ENCODE assay signal across 9 cellular contexts in genomic region chr1:111736548-111737215, GRCh38. TPM values are rescaled to one million over a fixed set of nuclear protein-coding genes. Genes with fewer than 3 reads are reported as not detected.
A peak's percentile ranks its signal among the peaks of the same experiment; 100 is the strongest.
DNase-seq lines count a peak whose midpoint lies in the region; ATAC-seq and TF ChIP-seq lines count a peak whose summit lies in the region.
"Had no signal": no experiment of that assay in that cellular context is flagged by ENCODE, and none has a peak within 500 bp of the region (broad histone marks: within the 10 kb centered on the region; RNA-seq: fewer than 3 reads in every experiment).

No MANE protein-coding gene starts in this region.

- H3K4me1 Mint-ChIP-seq in stimulated activated memory B cell treated with anti-CD40 and anti-IgM and Interleukin-4, amounts not matched to agents 10 μg/mL and 1 μg/mL and 100 μg/mL, for 72 hours, result peaks cover 37% of the 10 kb centered on the region

- ATAC-seq in stimulated activated memory B cell treated with anti-CD40 and anti-IgM and Interleukin-4, amounts not matched to agents 10 μg/mL and 1 μg/mL and 100 μg/mL, for 72 hours, result no peak
- no peak for ATAC-seq in GM21423 (IDR thresholded peaks at IDR 0.05; ENCODE audit: unreplicated experiment)

- CTCF ChIA-PET in AG04450 (lab: Charles Lee), result interaction anchor here (0.6 to 10.1 kb wide), 8 partner anchors 11 to 514 kb away, joined by 3 to 80 read pairs (median 7); no protein-coding TSS in a partner anchor

- DNase-seq in AG04450 (ENCODE audit: low read depth, low spot score), result no peak
- peak; percentile 73 for DNase-seq in M059J (ENCODE audit: low read depth)
- DNase-seq in dermis blood vessel endothelial cell, result peak; percentile 74
- peak; percentile 83 for DNase-seq in midbrain (lab: John Stamatoyannopoulos, UW)
- no peak for DNase-seq in cortex of kidney (lab: John Stamatoyannopoulos, UW)
- no peak for DNase-seq in NCI-H226

- peak overlapping the region; percentile 39 for H3K27ac ChIP-seq in AG04450 (ENCODE audit: low read depth, low read length)
- H3K27ac ChIP-seq: VCaP had no signal

- H3K27ac Mint-ChIP-seq in stimulated activated memory B cell treated with anti-CD40 and anti-IgM and Interleukin-4, amounts not matched to agents 10 μg/mL and 1 μg/mL and 100 μg/mL, for 72 hours, result no peak overlapping the region

- peaks cover 20% of the 10 kb centered on the region for H3K27me3 Mint-ChIP-seq in stimulated activated memory B cell treated with anti-CD40 and anti-IgM and Interleukin-4, amounts not matched to agents 10 μg/mL and 1 μg/mL and 100 μg/mL, for 72 hours

- H3K27me3 ChIP-seq in AG04450 (ENCODE audit: control insufficient read depth, insufficient read depth, low read length), result no peaks in the 10 kb centered on the region

- H3K4me3 ChIP-seq in AG04450 (ENCODE audit: low read depth, low read length), result no peak overlapping the region

- H3K4me3 Mint-ChIP-seq in stimulated activated memory B cell treated with anti-CD40 and anti-IgM and Interleukin-4, amounts not matched to agents 10 μg/mL and 1 μg/mL and 100 μg/mL, for 72 hours, result no peak overlapping the region

- no peaks in the 10 kb centered on the region for H3K36me3 Mint-ChIP-seq in stimulated activated memory B cell treated with anti-CD40 and anti-IgM and Interleukin-4, amounts not matched to agents 10 μg/mL and 1 μg/mL and 100 μg/mL, for 72 hours

- POLR2A ChIA-PET in AG04450 (lab: Yijun Ruan, JAX), result interaction anchor here (0.7 to 1.2 kb wide), 3 partner anchors 15 to 274 kb away, joined by 3 to 5 read pairs (median 3); no protein-coding TSS in a partner anchor

- H3K9me3 Mint-ChIP-seq in stimulated activated memory B cell treated with anti-CD40 and anti-IgM and Interleukin-4, amounts not matched to agents 10 μg/mL and 1 μg/mL and 100 μg/mL, for 72 hours, result no peaks in the 10 kb centered on the region

- no peak for TF ChIP-seq CTCF in AG04450 (IDR thresholded peaks at IDR 0.05; ENCODE audit: low read depth, low read length)

- H3K9me3 ChIP-seq in AG04450 (ENCODE audit: control insufficient read depth, insufficient read depth, low read length), result no peaks in the 10 kb centered on the region

RNA-seq across cellular contexts. Expression of gene INKA2, which starts 2.5 kb away (rescaled TPM):
- 2.3 and 2.7 TPM in 2 replicates for polyA plus RNA-seq in AG04450 (2011; rRNA removed)
- polyA minus RNA-seq in AG04450 (2011; rRNA and poly(A)+ RNA removed), result 4.0 and 5.8 TPM in 2 replicates
- total RNA-seq in M059J (2014; rRNA removed; shearing (Covaris generic)), result 2.9 TPM in 2 replicates
- total RNA-seq in dermis blood vessel endothelial cell, result 9.7 and 12.2 TPM in 2 replicates

RNA-seq across cellular contexts. Expression of gene DDX20, which starts 19.0 kb away (rescaled TPM):
- 8.2 and 12.3 TPM in 2 replicates for polyA plus RNA-seq in AG04450 (2011; rRNA removed)
- polyA minus RNA-seq in AG04450 (2011; rRNA and poly(A)+ RNA removed), result 7.4 and 13.5 TPM in 2 replicates
- 28.6 and 42.0 TPM in 2 replicates for total RNA-seq in M059J (2014; rRNA removed; shearing (Covaris generic))
- 25.6 and 28.1 TPM in 2 replicates for total RNA-seq in dermis blood vessel endothelial cell

Comparison
In these comparisons a context has a peak if more than half of its experiments do, and no peak if none do; other contexts are left out.
1. DNase-seq: peak in M059J (single experiment), dermis blood vessel endothelial cell (single experiment) and midbrain (single experiment); none in AG04450 (single experiment), cortex of kidney (single experiment) and NCI-H226 (single experiment).